ENCODE assay signal across 19 cellular contexts in the genomic region with DNA sequence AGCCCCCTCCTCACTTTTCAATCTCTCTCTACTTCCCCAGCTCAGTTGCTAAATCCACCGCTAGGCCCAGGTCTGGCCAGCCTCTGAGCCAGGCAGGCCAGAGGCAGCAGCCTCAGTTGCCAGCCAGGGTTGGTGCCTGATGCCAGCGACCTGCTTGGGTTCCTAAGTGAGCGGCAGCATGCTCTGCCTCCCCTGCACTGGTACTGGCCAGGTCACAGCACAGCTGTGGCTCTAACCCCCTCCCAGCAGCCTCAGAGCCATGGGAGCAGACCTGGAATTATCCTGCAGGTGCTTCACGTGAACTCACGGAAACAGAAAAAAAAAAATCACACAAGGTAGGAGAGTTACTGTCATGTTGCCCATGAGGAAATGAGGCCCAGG.
DNase-seq lines count a peak whose midpoint lies in the region; ATAC-seq, FAIRE-seq and TF ChIP-seq lines count a peak whose summit lies in the region.
"Had no signal": no experiment of that assay in that cellular context is flagged by ENCODE, and none has a peak within 500 bp of the region (broad histone marks: within the 10 kb centered on the region; RNA-seq: fewer than 3 reads in every experiment).

No MANE protein-coding gene starts in this region.

- ATAC-seq in upper lobe of right lung (peak; percentile 14), PC-3 (no peak)
- ATAC-seq: CD8-positive, alpha-beta T cell; GM23338 had no signal

- intact Hi-C loops in mammary epithelial cell (cut with micrococcal nuclease) (no loop called here), MCF 10A (cut with micrococcal nuclease) (no loop called here), upper lobe of right lung (cut with DNase I) (no loop called here), PC-3 (cut with micrococcal nuclease) (no loop called here)

- no peak overlapping the region for H3K18ac ChIP-seq in mesenchymal stem cell (ENCODE audit: low read depth in 1 of 2, low read length in 2 of 2)

- no peak overlapping the region for H4K91ac ChIP-seq in mesenchymal stem cell (ENCODE audit: low read length)

- no peak overlapping the region for H3K27ac Mint-ChIP-seq in MCF 10A (ENCODE audit: low read depth, unreplicated experiment)
- H3K27ac Mint-ChIP-seq: CD8-positive, alpha-beta T cell; GM23338 had no signal

- 85% methylated on average over 5 of the region's 5 CpGs for WGBS in mammary epithelial cell (ENCODE audit: low coverage, missing lambda C conversion rate)
- WGBS in mesenchymal stem cell: 95% methylated on average over 5 of the region's 5 CpGs

- H3K27me3 Mint-ChIP-seq in MCF 10A (ENCODE audit: insufficient read depth, unreplicated experiment): peaks cover 21% of the 10 kb centered on the region

- H3K27me3 ChIP-seq in mammary epithelial cell (ENCODE audit: insufficient read depth, low read length): no peaks in the 10 kb centered on the region
- peaks cover 2% of the 10 kb centered on the region for H3K27me3 ChIP-seq in bronchial epithelial cell (ENCODE audit: control insufficient read depth, insufficient read depth, low read length)
- peaks cover 3 to 4% of the 10 kb centered on the region in 2 experiments for H3K27me3 ChIP-seq in mesenchymal stem cell (ENCODE audit: control insufficient read depth in 1 of 2, insufficient read depth in 1 of 2, low read length in 2 of 2)
- no peaks in the 10 kb centered on the region for H3K27me3 ChIP-seq in upper lobe of right lung
- peaks cover 3% of the 10 kb centered on the region; the same call in 1 of the 2 replicates for H3K27me3 ChIP-seq in PC-3 (ENCODE audit: low read length)
- H3K27me3 ChIP-seq: BLaER1 treated with 17β-estradiol and CSF1 and Interleukin-3, amounts not matched to agents 10 nM and 100 nM had no signal

- H3K9ac ChIP-seq in mammary epithelial cell (ENCODE audit: insufficient read depth, low read length): no peak overlapping the region
- no peak overlapping the region for H3K9ac ChIP-seq in mesenchymal stem cell (ENCODE audit: low read length)
- H3K9ac ChIP-seq in PC-3 (ENCODE audit: low read length): no peak overlapping the region
- H3K9ac ChIP-seq: BLaER1 treated with 17β-estradiol and CSF1 and Interleukin-3, amounts not matched to agents 10 nM and 100 nM had no signal

- no peak overlapping the region for H2BK5ac ChIP-seq in mesenchymal stem cell (ENCODE audit: low read depth, low read length, poor library complexity, severe bottlenecking)

- in situ Hi-C loops in mammary epithelial cell (cut with MboI; ENCODE audit: low sequenced_read_pairs in 2 of 2): no loop called here

- H2AFZ ChIP-seq in mammary epithelial cell (ENCODE audit: low read depth, low read length) (no peak overlapping the region), mesenchymal stem cell (ENCODE audit: low read depth, low read length) (no peak overlapping the region), PC-3 (ENCODE audit: low read length) (no peak overlapping the region)
- H2AFZ ChIP-seq: GM23338, PC-9 had no signal

- no peaks in the 10 kb centered on the region for H3K9me2 ChIP-seq in PC-3 (replicated peaks; ENCODE audit: low read length)

- peak overlapping the region; percentile 14 for H2AK5ac ChIP-seq in mesenchymal stem cell (ENCODE audit: low read length, severe bottlenecking)

- BruUV-seq in mammary epithelial cell (replicated peaks; lab: Mats Ljungman, UMichigan) (no TSS peak), MCF 10A (replicated peaks; lab: Mats Ljungman, UMichigan) (no TSS peak), PC-3 (replicated peaks; lab: Mats Ljungman, UMichigan) (no TSS peak)

- no peak overlapping the region for H3K4ac ChIP-seq in mesenchymal stem cell (ENCODE audit: low read depth in 1 of 2, low read length in 2 of 2)

- H4K8ac ChIP-seq in mesenchymal stem cell (ENCODE audit: low read length): no peak overlapping the region

- H3K27ac ChIP-seq in mammary epithelial cell (ENCODE audit: insufficient read depth, low read depth, low read length): no peak overlapping the region
- no peak overlapping the region for H3K27ac ChIP-seq in mesenchymal stem cell (ENCODE audit: low read length, poor library complexity, severe bottlenecking)
- no peak overlapping the region for H3K27ac ChIP-seq in upper lobe of right lung
- no peak overlapping the region for H3K27ac ChIP-seq in PC-3 (ENCODE audit: low read length)
- H3K27ac ChIP-seq: BLaER1 treated with 17β-estradiol and CSF1 and Interleukin-3, amounts not matched to agents 10 nM and 100 nM; PC-9; RWPE1 had no signal

- H3K4me1 ChIP-seq in mammary epithelial cell (ENCODE audit: insufficient read depth, low read length) (peaks cover 15% of the 10 kb centered on the region), mesenchymal stem cell (ENCODE audit: control insufficient read depth, insufficient read depth, low read depth, low read length) (peaks cover 5% of the 10 kb centered on the region), upper lobe of right lung (no peaks in the 10 kb centered on the region), PC-3 (ENCODE audit: insufficient read depth, low read length) (peaks cover 16% of the 10 kb centered on the region)

- no peaks in the 10 kb centered on the region for H3K9me3 Mint-ChIP-seq in MCF 10A (ENCODE audit: unreplicated experiment)
- H3K9me3 Mint-ChIP-seq: CD8-positive, alpha-beta T cell; GM23338 had no signal

- H3K4me2 ChIP-seq in mammary epithelial cell (ENCODE audit: insufficient read depth, low read depth, low read length) (peak overlapping the region; percentile 58), mesenchymal stem cell (ENCODE audit: low read length, poor library complexity, severe bottlenecking) (no peak overlapping the region), PC-3 (ENCODE audit: low read length) (no peak overlapping the region)
- H3K4me2 ChIP-seq: BLaER1 treated with 17β-estradiol and CSF1 and Interleukin-3, amounts not matched to agents 10 nM and 100 nM; GM23338; PC-9 had no signal

- TF ChIP-seq CTCF in mammary epithelial cell (conservative IDR thresholded peaks at IDR 0.05 in 1 of 2, IDR thresholded peaks at IDR 0.05 in 1 of 2; ENCODE audit: extremely low read depth in 1 of 2, insufficient read depth in 1 of 2, low read depth in 1 of 2, low read length in 2 of 2): no peak
- TF ChIP-seq CTCF in MCF 10A (IDR thresholded peaks at IDR 0.05; ENCODE audit: unreplicated experiment): no peak
- no peak for TF ChIP-seq CTCF in bronchial epithelial cell (IDR thresholded peaks at IDR 0.05; ENCODE audit: insufficient read depth, low read length, severe bottlenecking)
- no peak for TF ChIP-seq CTCF in upper lobe of right lung (IDR thresholded peaks at IDR 0.05)
- TF ChIP-seq CTCF in PC-3 (conservative IDR thresholded peaks at IDR 0.05; ENCODE audit: low read depth, low read length): no peak

- FAIRE-seq in bronchial epithelial cell (lab: Jason Lieb, UNC) (peak; percentile 47), HTR-8/SVneo (lab: Jason Lieb, UNC) (no peak)
- FAIRE-seq: G401.6, GM12892 had no signal

- H2BK15ac ChIP-seq in mesenchymal stem cell (ENCODE audit: low read depth, poor library complexity, severe bottlenecking): no peak overlapping the region

- no peaks in the 10 kb centered on the region for H3F3A ChIP-seq in PC-3 (ENCODE audit: low read length, unreplicated experiment)

- no peak overlapping the region for H2BK120ac ChIP-seq in mesenchymal stem cell (ENCODE audit: low read depth, low read length)

- H3K9me3 ChIP-seq in mammary epithelial cell (replicated peaks; ENCODE audit: insufficient read depth, low read length) (no peaks in the 10 kb centered on the region), mesenchymal stem cell (ENCODE audit: control insufficient read depth, low read length) (no peaks in the 10 kb centered on the region), upper lobe of right lung (no peaks in the 10 kb centered on the region), PC-3 (ENCODE audit: low read length) (no peaks in the 10 kb centered on the region)

- no peak overlapping the region for H2BK12ac ChIP-seq in mesenchymal stem cell (ENCODE audit: low read length in 2 of 2)

- no peak overlapping the region for H3K14ac ChIP-seq in mesenchymal stem cell (ENCODE audit: low read length in 2 of 2)

- POLR2A ChIA-PET in MCF 10A (lab: Yijun Ruan, JAX) (interaction anchor here (0.9 to 1.6 kb wide), 3 partner anchors 11 to 28 kb away, joined by 3 to 5 read pairs (median 3); no protein-coding TSS in a partner anchor), PC-3 (lab: Charles Lee; ENCODE audit: unreplicated experiment) (no interaction called here)

- H3K4me1 Mint-ChIP-seq in MCF 10A (ENCODE audit: insufficient read depth, unreplicated experiment): peaks cover 10% of the 10 kb centered on the region
- H3K4me1 Mint-ChIP-seq: GM23338 had no signal

- DNase-seq in mammary epithelial cell: no peak
- DNase-seq in MCF 10A (ENCODE audit: unreplicated experiment): no peak
- DNase-seq in bronchial epithelial cell (ENCODE audit: low read depth): no peak
- no peak for DNase-seq in mesenchymal stem cell
- DNase-seq in upper lobe of right lung: no peak
- no peak for DNase-seq in PC-3
- no peak for DNase-seq in HTR-8/SVneo (ENCODE audit: insufficient read length, low spot score)
- DNase-seq: 8988T; CD8-positive, alpha-beta T cell; NCI-H1105 treated with DMSO at 0.1 percent for 48 hours; NCI-H187; NCI-H446 treated with DMSO at 0.1 percent for 48 hours; NCI-H526 treated with DMSO at 0.1 percent for 48 hours; PC-9 had no signal

- no peaks in the 10 kb centered on the region for H3K36me3 Mint-ChIP-seq in MCF 10A (ENCODE audit: insufficient read depth, unreplicated experiment)
- H3K36me3 Mint-ChIP-seq: CD8-positive, alpha-beta T cell had no signal

- H3K79me2 ChIP-seq in mammary epithelial cell (ENCODE audit: insufficient read depth, low read length): no peaks in the 10 kb centered on the region
- H3K79me2 ChIP-seq in PC-3 (ENCODE audit: low read length): no peaks in the 10 kb centered on the region

- H3K23ac ChIP-seq in mesenchymal stem cell (ENCODE audit: low read length in 2 of 2): no peak overlapping the region

- dilution Hi-C loops in mammary epithelial cell (cut with HindIII; ENCODE audit: low sequenced_read_pairs): no loop called here

- no peak overlapping the region for H3K4me3 Mint-ChIP-seq in MCF 10A (ENCODE audit: unreplicated experiment)
- H3K4me3 Mint-ChIP-seq: CD8-positive, alpha-beta T cell; GM23338 had no signal

- no peaks in the 10 kb centered on the region for H3K79me1 ChIP-seq in mesenchymal stem cell (replicated peaks; ENCODE audit: low read length, poor library complexity, severe bottlenecking)

- CTCF ChIA-PET in mammary epithelial cell (lab: Charles Lee; ENCODE audit: low non-redundant PET) (no interaction called here), MCF 10A (lab: Yijun Ruan, JAX) (interaction anchor here (0.6 to 2.0 kb wide), 7 partner anchors 9 to 469 kb away, joined by 3 to 15 read pairs (median 4); no protein-coding TSS in a partner anchor), PC-3 (lab: Charles Lee) (no interaction called here)

- H4K20me1 ChIP-seq in mammary epithelial cell (ENCODE audit: insufficient read depth, low read length) (no peaks in the 10 kb centered on the region), PC-3 (ENCODE audit: low read length) (no peaks in the 10 kb centered on the region)
- H4K20me1 ChIP-seq: BLaER1 treated with 17β-estradiol and CSF1 and Interleukin-3, amounts not matched to agents 10 nM and 100 nM had no signal

- H3K36me3 ChIP-seq in mammary epithelial cell (ENCODE audit: insufficient read depth, low read length) (no peaks in the 10 kb centered on the region), bronchial epithelial cell (ENCODE audit: control insufficient read depth, insufficient read depth, low read length) (no peaks in the 10 kb centered on the region), mesenchymal stem cell (ENCODE audit: control insufficient read depth in 1 of 2, insufficient read depth in 2 of 2, low read depth in 1 of 2, low read length in 2 of 2) (no peaks in the 10 kb centered on the region), upper lobe of right lung (no peaks in the 10 kb centered on the region), PC-3 (ENCODE audit: low read depth, low read length) (no peaks in the 10 kb centered on the region)
- H3K36me3 ChIP-seq: BLaER1 treated with 17β-estradiol and CSF1 and Interleukin-3, amounts not matched to agents 10 nM and 100 nM had no signal

- H3K4me3 ChIP-seq in mammary epithelial cell (replicated peaks in 1 of 3; ENCODE audit: insufficient read depth in 1 of 3, low read depth in 2 of 3, low read length in 3 of 3) (no peak overlapping the region), bronchial epithelial cell (ENCODE audit: low read depth, low read length) (no peak overlapping the region), mesenchymal stem cell (ENCODE audit: insufficient read depth in 1 of 2, low read depth in 1 of 2, low read length in 2 of 2) (no peak overlapping the region), upper lobe of right lung (no peak overlapping the region), PC-3 (ENCODE audit: low read length) (no peak overlapping the region)
- H3K4me3 ChIP-seq: BLaER1 treated with 17β-estradiol and CSF1 and Interleukin-3, amounts not matched to agents 10 nM and 100 nM; GM23338; PC-9 had no signal
